In genomic region chr6:166956444-166957086, GRCh38 we compare ENCODE assay signal across 1 cellular context.
TF ChIP-seq lines count a peak whose summit lies in the region.

TSS of gene RNASET2 (minus strand) at chr6:166956550. CDS start at chr6:166956182, 368 bp downstream.

TF ChIP-seq in HepG2, 621 proteins besides CTCF, POLR2A, EP300 and RAD21 (continued from another document and continues in another):
- TF ChIP-seq PATZ1 (CRISPR knock-in tag; IDR thresholded peaks at IDR 0.05) (peak; percentile 67), ZNF274 (CRISPR knock-in tag; IDR thresholded peaks at IDR 0.05) (peak; percentile 85), ZNF343 (CRISPR knock-in tag; IDR thresholded peaks at IDR 0.05) (peak; percentile 96), FOXP1 (IDR thresholded peaks at IDR 0.05) (no peak), FOXP1 (CRISPR knock-in tag; IDR thresholded peaks at IDR 0.05) (peak; percentile 5; the same call in 1 of the 2 replicates), HMGA1 (CRISPR knock-in tag; conservative IDR thresholded peaks at IDR 0.05) (no peak), CEBPB (IDR thresholded peaks at IDR 0.05; ENCODE audit: borderline replicate concordance, low read depth, low read length) (no peak), ZFP36L1 (CRISPR knock-in tag; IDR thresholded peaks at IDR 0.05) (peak; percentile 95; the same call in 1 of the 2 replicates), DMAP1 (CRISPR knock-in tag; IDR thresholded peaks at IDR 0.05) (peak; percentile 81; the same call in 1 of the 2 replicates), CERS6 (CRISPR knock-in tag; IDR thresholded peaks at IDR 0.05) (0 out of 2 replicates have a peak, but pooled peaks have one; percentile 5), REXO4 (CRISPR knock-in tag; IDR thresholded peaks at IDR 0.05; ENCODE audit: borderline replicate concordance) (peak; percentile 92), MATR3 (CRISPR knock-in tag; IDR thresholded peaks at IDR 0.05) (no peak), ZFP36L2 (CRISPR knock-in tag; IDR thresholded peaks at IDR 0.05) (no peak), KDM1A (CRISPR knock-in tag; IDR thresholded peaks at IDR 0.05) (no peak), DNMT1 (CRISPR knock-in tag; IDR thresholded peaks at IDR 0.05) (peak; percentile 75), ESRRA (CRISPR knock-in tag; IDR thresholded peaks at IDR 0.05; ENCODE audit: low read depth) (peak; percentile 61; the same call in 1 of the 2 replicates), MAX (IDR thresholded peaks at IDR 0.05) (peak; percentile 80), KDM4B (CRISPR knock-in tag; IDR thresholded peaks at IDR 0.05) (0 out of 2 replicates have a peak, but pooled peaks have one; percentile 58), ARNTL (CRISPR knock-in tag; IDR thresholded peaks at IDR 0.05) (no peak; the same call in none of the 2 replicates), ZNF3 (CRISPR knock-in tag; IDR thresholded peaks at IDR 0.05) (no peak), JDP2 (CRISPR knock-in tag; IDR thresholded peaks at IDR 0.05; ENCODE audit: borderline replicate concordance) (0 out of 2 replicates have a peak, but pooled peaks have one; percentile 18), BRD4 (CRISPR knock-in tag; IDR thresholded peaks at IDR 0.05) (no peak; the same call in 1 of the 2 replicates), SUZ12 (IDR thresholded peaks at IDR 0.05; ENCODE audit: low read depth, low read length) (no peak), ZNF572 (CRISPR knock-in tag; IDR thresholded peaks at IDR 0.05) (no peak), ZNF354B (CRISPR knock-in tag; IDR thresholded peaks at IDR 0.05) (no peak; the same call in none of the 2 replicates), ZUFSP (CRISPR knock-in tag; IDR thresholded peaks at IDR 0.05; ENCODE audit: borderline replicate concordance) (no peak), HINFP (CRISPR knock-in tag; IDR thresholded peaks at IDR 0.05; ENCODE audit: low read depth) (peak; percentile 74), ZNF451 (CRISPR knock-in tag; IDR thresholded peaks at IDR 0.05) (peak; percentile 9), ZNF740 (CRISPR knock-in tag; IDR thresholded peaks at IDR 0.05) (no peak), NONO (IDR thresholded peaks at IDR 0.05) (no peak), NONO (CRISPR knock-in tag; conservative IDR thresholded peaks at IDR 0.05) (peak; percentile 95), RFX1 (IDR thresholded peaks at IDR 0.05) (no peak), POGK (CRISPR knock-in tag; conservative IDR thresholded peaks at IDR 0.05) (peak; percentile 83; the same call in 1 of the 2 replicates), ZNF839 (CRISPR knock-in tag; IDR thresholded peaks at IDR 0.05; ENCODE audit: borderline replicate concordance) (peak; percentile 95), KIAA2018 (CRISPR knock-in tag; IDR thresholded peaks at IDR 0.05; ENCODE audit: borderline replicate concordance) (no peak; the same call in 1 of the 2 replicates), BHLHE40 (IDR thresholded peaks at IDR 0.05; ENCODE audit: low read length) (no peak; the same call in 1 of the 2 replicates), ZNF256 (CRISPR knock-in tag; conservative IDR thresholded peaks at IDR 0.05) (peak; percentile 1; the same call in 1 of the 2 replicates), ZNF362 (CRISPR knock-in tag; IDR thresholded peaks at IDR 0.05; ENCODE audit: borderline replicate concordance) (0 out of 2 replicates have a peak, but pooled peaks have one; percentile 23), RBAK (CRISPR knock-in tag; IDR thresholded peaks at IDR 0.05) (no peak), ADNP (CRISPR knock-in tag; IDR thresholded peaks at IDR 0.05) (no peak), ZNF484 (CRISPR knock-in tag; IDR thresholded peaks at IDR 0.05; ENCODE audit: borderline replicate concordance, low read depth) (no peak; the same call in 1 of the 2 replicates), SP1 (IDR thresholded peaks at IDR 0.05) (peak; percentile 45; the same call in 1 of the 2 replicates), SP1 (CRISPR knock-in tag; IDR thresholded peaks at IDR 0.05) (peak; percentile 97), PBX3 (CRISPR knock-in tag; IDR thresholded peaks at IDR 0.05; ENCODE audit: borderline replicate concordance) (0 out of 2 replicates have a peak, but pooled peaks have one; percentile 22), PRMT3 (CRISPR knock-in tag; IDR thresholded peaks at IDR 0.05; ENCODE audit: borderline replicate concordance, low read depth) (peak; percentile 41; the same call in 1 of the 2 replicates), ZNF20 (CRISPR knock-in tag; IDR thresholded peaks at IDR 0.05) (no peak)
